ENCODE assay signal across 1 cellular context in genomic region chr1:207027221-207027777, GRCh38.
TF ChIP-seq lines count a peak whose summit lies in the region.

No MANE protein-coding gene starts in this region.

TF ChIP-seq in IMR-90, 13 proteins besides CTCF, POLR2A, EP300 and RAD21:
- TF ChIP-seq ELK1 (IDR thresholded peaks at IDR 0.05; ENCODE audit: borderline replicate concordance, low read depth, low read length), result no peak
- no peak for TF ChIP-seq RFX5 (IDR thresholded peaks at IDR 0.05; ENCODE audit: low read depth, low read length)
- TF ChIP-seq MAZ (IDR thresholded peaks at IDR 0.05; ENCODE audit: borderline replicate concordance, low read depth, low read length), result no peak
- no peak for TF ChIP-seq BHLHE40 (IDR thresholded peaks at IDR 0.05; ENCODE audit: low read depth, low read length)
- no peak for TF ChIP-seq MAFK (IDR thresholded peaks at IDR 0.05; ENCODE audit: low read depth, low read length)
- TF ChIP-seq FOS (IDR thresholded peaks at IDR 0.05; ENCODE audit: low read depth, low read length), result no peak
- TF ChIP-seq CHD1 (IDR thresholded peaks at IDR 0.05; ENCODE audit: low read depth, low read length), result no peak
- TF ChIP-seq SMC3 (IDR thresholded peaks at IDR 0.05; ENCODE audit: low read depth, low read length), result no peak
- TF ChIP-seq NFE2L2 (IDR thresholded peaks at IDR 0.05; ENCODE audit: low read depth, low read length), result no peak
